In genomic region chr2:221555511-221555845, GRCh38 we compare ENCODE assay signal across 10 cellular contexts. TPM values are rescaled to one million over a fixed set of nuclear protein-coding genes. Genes with fewer than 3 reads are reported as not detected.
DNase-seq lines count a peak whose midpoint lies in the region; ATAC-seq lines count a peak whose summit lies in the region.
"Had no signal": no experiment of that assay in that cellular context is flagged by ENCODE, and none has a peak within 500 bp of the region (broad histone marks: within the 10 kb centered on the region; RNA-seq: fewer than 3 reads in every experiment).

No MANE protein-coding gene starts in this region.

- DNase-seq in DMS 273 treated with DMSO at 0.1 percent for 48 hours (lab: John Stamatoyannopoulos, UW): peak; percentile 42
- DNase-seq in DMS 273 (lab: John Stamatoyannopoulos, UW; ENCODE audit: unreplicated experiment): no peak
- no peak for DNase-seq in mesendoderm
- DNase-seq in caudate nucleus (lab: John Stamatoyannopoulos, UW): no peak
- no peak for DNase-seq in hypothalamus (lab: John Stamatoyannopoulos, UW)
- DNase-seq in activated CD4-positive, CD25-positive, alpha-beta regulatory T cell (lab: John Stamatoyannopoulos, UW): no peak

- H3K4me2 ChIP-seq in mesendoderm (ENCODE audit: low read length): no peak overlapping the region

- H3K23ac ChIP-seq in mesendoderm (ENCODE audit: low read length): no peak overlapping the region

- H4K5ac ChIP-seq in mesendoderm (ENCODE audit: low read length): no peak overlapping the region

- H3K4me1 ChIP-seq in mesendoderm (ENCODE audit: control insufficient read depth, low read depth, low read length): peaks cover 23% of the 10 kb centered on the region
- H3K4me1 ChIP-seq: prostate gland had no signal

- H2BK15ac ChIP-seq in mesendoderm (replicated peaks; ENCODE audit: low read depth): no peak overlapping the region

- H2AK5ac ChIP-seq in mesendoderm (ENCODE audit: low read length): no peak overlapping the region

- H3K27me3 ChIP-seq in mesendoderm (ENCODE audit: insufficient read depth, low read length, poor library complexity): no peaks in the 10 kb centered on the region

- peaks cover 5% of the 10 kb centered on the region for H3K79me1 ChIP-seq in mesendoderm (ENCODE audit: low read length)

- H3K36me3 ChIP-seq in mesendoderm (ENCODE audit: control insufficient read depth, insufficient read depth, low read length): no peaks in the 10 kb centered on the region
- H3K36me3 ChIP-seq: prostate gland had no signal

- H2BK120ac ChIP-seq in mesendoderm (ENCODE audit: low read depth, low read length): no peak overlapping the region

- no peak overlapping the region for H3K4me3 ChIP-seq in mesendoderm (ENCODE audit: low read length)
- H3K4me3 ChIP-seq: prostate gland had no signal

- no peak overlapping the region for H3K18ac ChIP-seq in mesendoderm (ENCODE audit: low read length)

- ATAC-seq in GM21576 (IDR thresholded peaks at IDR 0.05; ENCODE audit: unreplicated experiment) (peak; percentile 36), HG03442 (IDR thresholded peaks at IDR 0.05; ENCODE audit: unreplicated experiment) (peak; percentile 29)

- H2BK5ac ChIP-seq in mesendoderm (ENCODE audit: low read length): no peak overlapping the region

- peaks cover 1% of the 10 kb centered on the region for H3K79me2 ChIP-seq in mesendoderm (ENCODE audit: control insufficient read depth, insufficient read depth, low read length)

- H3K9ac ChIP-seq in mesendoderm (ENCODE audit: low read length): no peak overlapping the region

- H4K8ac ChIP-seq in mesendoderm (ENCODE audit: low read depth, low read length): no peak overlapping the region

- no peak overlapping the region for H3K4ac ChIP-seq in mesendoderm (ENCODE audit: low read depth, low read length)

- peak overlapping the region; percentile 1 for H3K27ac ChIP-seq in mesendoderm (ENCODE audit: low read depth, low read length)
- no peak overlapping the region for H3K27ac ChIP-seq in caudate nucleus (ENCODE audit: low read depth, low read length)
- H3K27ac ChIP-seq: 22Rv1, prostate gland had no signal

- no CpG with 5 or more reads among the region's 2 CpGs for whole genome bisulfite sequencing in mesendoderm (ENCODE audit: extremely low coverage, insufficient coverage, low lambda C conversion rate)

- peak overlapping the region; percentile 27 for H3K56ac ChIP-seq in mesendoderm (ENCODE audit: low read length)

RNA-seq across cellular contexts. Expression of gene EPHA4, which starts 16.6 kb away (rescaled TPM):
- 14.3 TPM for polyA plus RNA-seq in mesendoderm (2013, experiment 1 of 2)
- 14.8 TPM for polyA plus RNA-seq in mesendoderm (2013, experiment 2 of 2)
